ENCODE assay signal across 8 cellular contexts in the genomic region with DNA sequence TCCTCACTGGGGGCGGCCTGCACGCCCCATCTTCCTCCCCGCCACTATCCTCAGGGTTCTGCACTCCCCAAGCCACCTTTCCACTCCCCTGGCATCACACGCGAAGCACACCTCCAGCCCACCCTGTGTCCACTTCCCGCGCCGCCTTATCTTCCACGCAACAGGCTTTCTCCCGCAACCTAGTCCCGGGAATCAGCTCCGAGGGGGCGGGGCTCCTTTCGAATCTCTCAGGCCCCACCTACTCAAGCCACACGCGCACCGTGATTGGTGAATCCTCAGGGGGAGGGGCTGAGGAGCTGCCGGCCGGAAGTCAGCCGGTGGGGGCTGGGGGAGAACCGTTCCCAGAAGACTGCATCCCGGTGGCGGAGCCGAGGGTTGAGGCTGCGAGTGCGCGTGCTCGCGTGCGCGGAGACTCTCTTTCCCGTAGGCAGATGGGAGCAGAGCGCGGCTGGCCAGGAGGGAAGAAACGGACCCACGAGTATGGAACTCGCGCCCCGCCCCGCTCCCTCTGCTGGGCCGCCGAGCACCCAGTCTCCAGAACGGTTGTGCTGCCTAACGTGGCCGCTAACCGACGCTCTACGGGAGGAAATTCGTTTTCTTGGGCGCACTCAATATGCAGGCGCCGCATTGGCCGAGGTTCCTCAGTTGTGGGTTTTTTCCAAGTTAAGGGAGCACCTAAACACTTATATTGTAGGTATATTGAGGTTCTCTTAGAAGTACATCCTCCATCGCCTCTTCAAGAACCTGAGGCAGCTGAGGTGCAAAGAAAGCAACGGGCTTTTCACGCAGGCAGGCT. TPM values are rescaled to one million over a fixed set of nuclear protein-coding genes. Genes with fewer than 3 reads are reported as not detected.
DNase-seq lines count a peak whose midpoint lies in the region; ATAC-seq, FAIRE-seq and TF ChIP-seq lines count a peak whose summit lies in the region.

Gene PSRC1, minus strand, starts transcription at position 194 of the 796 bp plus-strand sequence.

- H3K36me3 ChIP-seq in HUES64 (ENCODE audit: insufficient read depth, low read length) (peaks cover 29% of the 10 kb centered on the region), OCI-LY1 (ENCODE audit: insufficient read depth, low read length) (no peaks in the 10 kb centered on the region; the same call in 1 of the 2 replicates), endothelial cell of umbilical vein (ENCODE audit: control insufficient read depth in 2 of 2, extremely low read depth in 1 of 2, insufficient read depth in 2 of 2, low read length in 2 of 2) (no peaks in the 10 kb centered on the region)

- peak within 1 kb of the TSS; percentile 95 for H3K27ac ChIP-seq in HUES64 (ENCODE audit: low read depth, low read length)
- peak within 1 kb of the TSS; percentile 5 for H3K27ac ChIP-seq in OCI-LY1 (ENCODE audit: low read depth, low read length, poor library complexity, severe bottlenecking)
- peak within 1 kb of the TSS; percentile 22 for H3K27ac ChIP-seq in endothelial cell of umbilical vein (ENCODE audit: insufficient read depth, low read depth, low read length)

- no peaks in the 10 kb centered on the region for H4K20me1 ChIP-seq in OCI-LY1 (ENCODE audit: insufficient read depth, low read length)
- no peaks in the 10 kb centered on the region for H4K20me1 ChIP-seq in endothelial cell of umbilical vein (replicated peaks; ENCODE audit: control insufficient read depth, extremely low read depth, insufficient read depth, low read length)

- H3K27me3 ChIP-seq in HUES64 (ENCODE audit: insufficient read depth, low read length) (no peaks in the 10 kb centered on the region), OCI-LY1 (ENCODE audit: insufficient read depth, low read length) (no peaks in the 10 kb centered on the region), endothelial cell of umbilical vein (ENCODE audit: control insufficient read depth in 2 of 2, insufficient read depth in 2 of 2, low read length in 2 of 2) (no peaks in the 10 kb centered on the region)

- H3K79me2 ChIP-seq in OCI-LY1 (ENCODE audit: insufficient read depth, low read length) (no peaks in the 10 kb centered on the region), endothelial cell of umbilical vein (ENCODE audit: control insufficient read depth, insufficient read depth, low read length) (peaks cover 16% of the 10 kb centered on the region)

- peak; percentile 42; the same call in 1 of the 2 replicates for TF ChIP-seq CTCF in OCI-LY1 (IDR thresholded peaks at IDR 0.05; ENCODE audit: low read length)
- TF ChIP-seq CTCF in endothelial cell of umbilical vein (IDR thresholded peaks at IDR 0.05; ENCODE audit: extremely low read depth in 1 of 2, insufficient read depth in 1 of 2, low read depth in 1 of 2, low read length in 2 of 2), result peak; percentile 20 to 63

- POLR2A ChIA-PET in endothelial cell of umbilical vein (lab: Charles Lee), result interaction anchor here (0.8 kb wide), 1 partner anchor 115 kb away, joined by 3 read pairs; the partner anchor contains the start of gene SORT1

- dilution Hi-C loops in endothelial cell of umbilical vein (cut with MboI; ENCODE audit: extremely low pct_ligation_motif_present, low sequenced_read_pairs), result no loop called here

- no peaks in the 10 kb centered on the region for H3K9me2 ChIP-seq in OCI-LY1 (ENCODE audit: low read depth, low read length)

- TSS peak; percentile 14 for BruUV-seq in endothelial cell of umbilical vein (replicated peaks; lab: Mats Ljungman, UMichigan)

- DNase-seq in DMS 273 (lab: John Stamatoyannopoulos, UW; ENCODE audit: unreplicated experiment) (peak; percentile 99), endothelial cell of umbilical vein (ENCODE audit: low read depth, low spot score) (peak; percentile 96), middle frontal gyrus (ENCODE audit: extremely low spot score, low spot score) (peak; percentile 96)
- peak; percentile 92 for DNase-seq in activated CD8-positive, alpha-beta memory T cell treated with anti-CD3 and anti-CD28 coated beads, Interleukin-2, amount 50 U/mL, for 48 hours
- peak; percentile 85 for DNase-seq in stimulated activated CD8-positive, alpha-beta memory T cell treated with anti-CD3 and anti-CD28 coated beads, Interleukin-2, amount 100 ng/mL, for 48 hours (ENCODE audit: low read depth in 2 of 2)

- FAIRE-seq in endothelial cell of umbilical vein (lab: Jason Lieb, UNC), result peak; percentile 90

- H3K4me1 ChIP-seq in HUES64 (ENCODE audit: insufficient read depth, low read length) (peaks cover 8% of the 10 kb centered on the region; the same call in 1 of the 2 replicates), OCI-LY1 (ENCODE audit: insufficient read depth, low read length, severe bottlenecking) (peaks cover 23% of the 10 kb centered on the region), endothelial cell of umbilical vein (ENCODE audit: control insufficient read depth, extremely low read depth, insufficient read depth, low read length) (peaks cover 22% of the 10 kb centered on the region)

- H3K9me3 ChIP-seq in HUES64 (ENCODE audit: insufficient read depth, low read depth, low read length) (no peaks in the 10 kb centered on the region), OCI-LY1 (ENCODE audit: low read length) (no peaks in the 10 kb centered on the region), endothelial cell of umbilical vein (replicated peaks; ENCODE audit: control insufficient read depth, insufficient read depth, low read length) (no peaks in the 10 kb centered on the region)

- no peak for TF ChIP-seq POLR2A in endothelial cell of umbilical vein (IDR thresholded peaks at IDR 0.05; ENCODE audit: low read depth, low read length)

- no peaks in the 10 kb centered on the region; the same call in 1 of the 2 replicates for H3F3A ChIP-seq in OCI-LY1 (ENCODE audit: insufficient read depth, low read length)

- 3% methylated on average over 56 of the region's 56 CpGs for WGBS in HUES64

- H3K9me1 ChIP-seq in endothelial cell of umbilical vein (replicated peaks; ENCODE audit: control insufficient read depth, extremely low read depth, insufficient read depth, low read length), result no peaks in the 10 kb centered on the region

- peak within 1 kb of the TSS; percentile 55; the same call in 1 of the 2 replicates for H2AFZ ChIP-seq in OCI-LY1 (ENCODE audit: low read length)
- peak within 1 kb of the TSS; percentile 100 for H2AFZ ChIP-seq in endothelial cell of umbilical vein (ENCODE audit: low read depth, low read length)

- CTCF ChIA-PET in endothelial cell of umbilical vein (lab: Charles Lee), result interaction anchor here (0.6 to 3.7 kb wide), 10 partner anchors 9 to 250 kb away, joined by 3 to 57 read pairs (median 3); partner anchors contain the start of gene SORT1

- H3K4me2 ChIP-seq in OCI-LY1 (ENCODE audit: low read length) (peak within 1 kb of the TSS; percentile 75), endothelial cell of umbilical vein (ENCODE audit: insufficient read depth, low read length) (peak within 1 kb of the TSS; percentile 99)

- intact Hi-C loops in endothelial cell of umbilical vein (cut with micrococcal nuclease), result loop anchor here (1.0 kb wide), 2 partner anchors 39 to 114 kb away; partner anchors contain the start of gene SORT1

- H3K4me3 ChIP-seq in HUES64 (ENCODE audit: low read length) (peak within 1 kb of the TSS; percentile 93), OCI-LY1 (ENCODE audit: low read depth, low read length, poor library complexity, severe bottlenecking) (peak within 1 kb of the TSS; percentile 80), endothelial cell of umbilical vein (replicated peaks in 1 of 3; ENCODE audit: insufficient read depth in 1 of 3, low read depth in 1 of 3, low read length in 3 of 3) (peak within 1 kb of the TSS; percentile 61 to 81 (median 71))

- peak; percentile 95 for ATAC-seq in GM21447 (IDR thresholded peaks at IDR 0.05; ENCODE audit: unreplicated experiment)

- H3K9ac ChIP-seq in HUES64 (ENCODE audit: low read depth, low read length), result peak within 1 kb of the TSS; percentile 87
- H3K9ac ChIP-seq in OCI-LY1 (ENCODE audit: low read length), result peak within 1 kb of the TSS; percentile 70
- H3K9ac ChIP-seq in endothelial cell of umbilical vein (replicated peaks; ENCODE audit: extremely low read depth, insufficient read depth, low read length), result peak within 1 kb of the TSS; percentile 46

TF ChIP-seq in endothelial cell of umbilical vein, 7 proteins besides CTCF, POLR2A, EP300 and RAD21:
- peak; percentile 47 for TF ChIP-seq POLR2AphosphoS5 (IDR thresholded peaks at IDR 0.05; ENCODE audit: insufficient read depth, low read depth, low read length)
- TF ChIP-seq GATA2 (IDR thresholded peaks at IDR 0.05; ENCODE audit: insufficient read depth, insufficient read length, low read depth, low read length), result no peak
- TF ChIP-seq MYC (IDR thresholded peaks at IDR 0.05; ENCODE audit: low read depth, low read length), result peak; percentile 30

RNA-seq across cellular contexts. Expression of gene PSRC1, which starts in this region (rescaled TPM):
- 47.7 TPM for polyA plus RNA-seq in HUES64 (2013, experiment 1 of 2)
- polyA plus RNA-seq in HUES64 (2013, experiment 2 of 2), result 54.1 TPM
- total RNA-seq in endothelial cell of umbilical vein, result 23.4 and 29.3 TPM in 2 replicates
- polyA plus RNA-seq in endothelial cell of umbilical vein, result 21.6 and 25.0 TPM in 2 replicates
- 21.1 and 21.9 TPM in 2 replicates for polyA plus RNA-seq in endothelial cell of umbilical vein (2011; cell fraction: cytosol; rRNA removed)
- polyA plus RNA-seq in endothelial cell of umbilical vein (2011; cell fraction: nucleus; rRNA removed), result 49.8 and 63.5 TPM in 2 replicates
- polyA plus RNA-seq in endothelial cell of umbilical vein (2012), result 7.5 and 14.9 TPM in 2 replicates
- polyA minus RNA-seq in endothelial cell of umbilical vein, result 6.5 and 8.4 TPM in 2 replicates
- 15.6 TPM for polyA minus RNA-seq in endothelial cell of umbilical vein (2011; cell fraction: cytosol; rRNA and poly(A)+ RNA removed)
- polyA minus RNA-seq in endothelial cell of umbilical vein (2011; cell fraction: nucleus; rRNA and poly(A)+ RNA removed), result 4.3 and 7.2 TPM in 2 replicates

Comparison
In these comparisons a context has a peak if more than half of its experiments do, and no peak if none do; other contexts are left out.
1. Peak in every context shown above with its lines: DNase-seq, ATAC-seq, H3K4me3 ChIP-seq and H3K27ac ChIP-seq.
2. H3K27ac ChIP-seq: peak in every context shown above with its lines; median percentile 95 in HUES64; 22 in endothelial cell of umbilical vein; 5 in OCI-LY1.